In the genomic region with DNA sequence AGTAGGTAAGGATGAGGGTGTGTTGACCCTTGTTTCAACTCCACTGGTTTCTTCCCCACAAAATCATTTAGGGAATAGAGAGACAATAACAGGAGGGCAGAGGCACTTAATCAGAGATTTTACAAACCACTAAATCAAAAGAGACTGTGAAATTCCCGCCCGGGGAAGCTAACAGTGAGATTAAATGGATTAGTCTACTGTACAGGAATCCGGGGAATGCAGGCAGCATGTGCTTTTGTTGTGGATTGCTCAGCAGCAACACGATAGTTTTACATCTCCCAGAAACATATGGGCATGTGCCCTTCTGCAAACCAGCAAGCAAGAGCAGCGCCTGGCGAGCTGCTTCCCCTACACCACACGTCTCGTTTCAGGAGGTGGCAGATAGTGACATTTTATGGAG, we compare ENCODE assay signal across 9 cellular contexts.
DNase-seq lines count a peak whose midpoint lies in the region; ATAC-seq and TF ChIP-seq lines count a peak whose summit lies in the region.
"Had no signal": no experiment of that assay in that cellular context is flagged by ENCODE, and none has a peak within 500 bp of the region (broad histone marks: within the 10 kb centered on the region; RNA-seq: fewer than 3 reads in every experiment).

No MANE protein-coding gene starts in this region.

- BruUV-seq in IMR-90 (replicated peaks; lab: Mats Ljungman, UMichigan): no TSS peak

- peak; percentile 15 for DNase-seq in Ammon's horn (ENCODE audit: low spot score)
- peak; percentile 87 for DNase-seq in IMR-90
- DNase-seq in kidney tubule cell (ENCODE audit: low spot score): peak; percentile 79
- no peak for DNase-seq in testis
- DNase-seq in NCI-H2196 (lab: John Stamatoyannopoulos, UW; ENCODE audit: unreplicated experiment): no peak
- no peak for DNase-seq in activated CD8-positive, alpha-beta T cell treated with anti-CD3 and anti-CD28 coated beads for 36 hours
- no peak for DNase-seq in DMS153 (lab: John Stamatoyannopoulos, UW)
- DNase-seq: CD8-positive, alpha-beta memory T cell had no signal

- H3K4me2 ChIP-seq in IMR-90 (ENCODE audit: low read depth, low read length): peak overlapping the region; percentile 15

- TF ChIP-seq POLR2A in IMR-90 (IDR thresholded peaks at IDR 0.05; ENCODE audit: low read depth, low read length) (no peak), testis (IDR thresholded peaks at IDR 0.05) (no peak)

- ATAC-seq in IMR-90 (ENCODE audit: low read depth): peak; percentile 99
- ATAC-seq in activated CD8-positive, alpha-beta T cell treated with anti-CD3 and anti-CD28 coated beads for 36 hours: no peak

- in situ Hi-C loops in IMR-90 (cut with MboI; ENCODE audit: low sequenced_read_pairs): no loop called here

- no peak overlapping the region for H2BK5ac ChIP-seq in IMR-90 (ENCODE audit: low read depth, low read length, poor library complexity, severe bottlenecking)

- no peak overlapping the region for H2BK120ac ChIP-seq in IMR-90 (ENCODE audit: low read depth, low read length)

- no peak overlapping the region for H2AK5ac ChIP-seq in IMR-90 (ENCODE audit: low read depth, low read length)

- no peaks in the 10 kb centered on the region; the same call in 1 of the 2 replicates for H4K20me1 ChIP-seq in IMR-90 (ENCODE audit: insufficient read depth, low read length)

- no peak overlapping the region for H3K9ac ChIP-seq in IMR-90 (ENCODE audit: low read depth, low read length)

- CTCF ChIA-PET in IMR-90 (lab: Yijun Ruan, JAX): no interaction called here
- CTCF ChIA-PET in activated CD8-positive, alpha-beta T cell treated with anti-CD3 and anti-CD28 coated beads for 36 hours (lab: Charles Lee): no interaction called here

- POLR2A ChIA-PET in IMR-90 (lab: Charles Lee; ENCODE audit: unreplicated experiment): no interaction called here
- POLR2A ChIA-PET in activated CD8-positive, alpha-beta T cell treated with anti-CD3 and anti-CD28 coated beads for 36 hours (lab: Charles Lee): no interaction called here

- no peak overlapping the region for H2BK15ac ChIP-seq in IMR-90 (ENCODE audit: low read depth, low read length)

- H4K91ac ChIP-seq in IMR-90 (ENCODE audit: insufficient read depth, low read depth, low read length): no peak overlapping the region

- H3K56ac ChIP-seq in IMR-90 (ENCODE audit: extremely low read depth, insufficient read depth, low read length): no peak overlapping the region

- H3K27ac Mint-ChIP-seq in brain: peak overlapping the region; percentile 51 to 94 (median 78)
- H3K27ac Mint-ChIP-seq in activated CD8-positive, alpha-beta T cell treated with anti-CD3 and anti-CD28 coated beads for 36 hours: no peak overlapping the region
- H3K27ac Mint-ChIP-seq: CD8-positive, alpha-beta memory T cell had no signal

- no peak overlapping the region for H2AK9ac ChIP-seq in IMR-90 (replicated peaks; ENCODE audit: low read depth, low read length, poor library complexity)

- peak overlapping the region in 4 of 5 experiments; percentile 24 to 72 (median 56) for H3K4me3 Mint-ChIP-seq in brain
- H3K4me3 Mint-ChIP-seq in activated CD8-positive, alpha-beta T cell treated with anti-CD3 and anti-CD28 coated beads for 36 hours: no peak overlapping the region

- no peak overlapping the region for H3K23ac ChIP-seq in IMR-90 (ENCODE audit: low read depth, low read length)

- H3K4me1 ChIP-seq in IMR-90 (ENCODE audit: control insufficient read depth, insufficient read depth, low read length) (peaks cover 4% of the 10 kb centered on the region), testis (no peaks in the 10 kb centered on the region)

- no peak overlapping the region for H4K8ac ChIP-seq in IMR-90 (ENCODE audit: low read depth in 2 of 2, low read length in 2 of 2)

- peaks cover 12% of the 10 kb centered on the region for H3K27me3 Mint-ChIP-seq in brain
- H3K27me3 Mint-ChIP-seq in activated CD8-positive, alpha-beta T cell treated with anti-CD3 and anti-CD28 coated beads for 36 hours: no peaks in the 10 kb centered on the region

- no peak overlapping the region for H3K4ac ChIP-seq in IMR-90 (ENCODE audit: low read depth, low read length)

- H3K9me1 ChIP-seq in IMR-90 (ENCODE audit: insufficient read depth, low read length): no peaks in the 10 kb centered on the region

- H2AFZ ChIP-seq in IMR-90 (replicated peaks; ENCODE audit: low read length, poor library complexity): no peak overlapping the region

- intact Hi-C loops in IMR-90 (cut with micrococcal nuclease) (no loop called here), testis (cut with DNase I; ENCODE audit: low total_unique reads) (no loop called here)
- intact Hi-C loops in activated CD8-positive, alpha-beta T cell treated with anti-CD3 and anti-CD28 coated beads for 36 hours (cut with micrococcal nuclease): no loop called here

- H3K27me3 ChIP-seq in IMR-90 (ENCODE audit: control insufficient read depth, insufficient read depth, low read length): no peaks in the 10 kb centered on the region
- no peaks in the 10 kb centered on the region for H3K27me3 ChIP-seq in testis

- no peak overlapping the region for H2BK20ac ChIP-seq in IMR-90 (ENCODE audit: low read depth, low read length)

- H3K27ac ChIP-seq in IMR-90 (ENCODE audit: insufficient read depth, low read length): no peak overlapping the region
- no peak overlapping the region for H3K27ac ChIP-seq in testis

- dilution Hi-C loops in IMR-90 (cut with HindIII; ENCODE audit: low sequenced_read_pairs, unreplicated experiment): no loop called here

- no CpG with 5 or more reads among the region's 8 CpGs for WGBS in IMR-90 (ENCODE audit: extremely low coverage in 2 of 2, insufficient read length in 1 of 2), 2 experiments
- 65 to 68% methylated on average over 8 of the region's 8 CpGs for WGBS in testis, 2 donors

- peaks cover 10 to 23% (median 20%) of the 10 kb centered on the region in 5 experiments for H3K9me3 Mint-ChIP-seq in brain
- H3K9me3 Mint-ChIP-seq in activated CD8-positive, alpha-beta T cell treated with anti-CD3 and anti-CD28 coated beads for 36 hours: peaks cover 3% of the 10 kb centered on the region

- no peaks in the 10 kb centered on the region for H3K9me3 ChIP-seq in IMR-90 (ENCODE audit: control insufficient read depth, insufficient read depth, low read length)
- no peaks in the 10 kb centered on the region for H3K9me3 ChIP-seq in testis

- no peak overlapping the region for H3K4me3 ChIP-seq in IMR-90 (ENCODE audit: insufficient read depth, low read depth, low read length)
- no peak overlapping the region for H3K4me3 ChIP-seq in testis

- peaks cover 38% of the 10 kb centered on the region for H3K4me1 Mint-ChIP-seq in brain
- H3K4me1 Mint-ChIP-seq in activated CD8-positive, alpha-beta T cell treated with anti-CD3 and anti-CD28 coated beads for 36 hours (ENCODE audit: low read depth): no peaks in the 10 kb centered on the region
- H3K4me1 Mint-ChIP-seq: CD8-positive, alpha-beta memory T cell had no signal

- no peak for TF ChIP-seq RAD21 in IMR-90 (IDR thresholded peaks at IDR 0.05; ENCODE audit: low read length)

- no peaks in the 10 kb centered on the region for H3K79me1 ChIP-seq in IMR-90 (ENCODE audit: low read depth in 1 of 2, low read length in 2 of 2)

- no peak overlapping the region for H3K14ac ChIP-seq in IMR-90 (replicated peaks; ENCODE audit: low read depth, low read length)

- no peak overlapping the region for H4K5ac ChIP-seq in IMR-90 (ENCODE audit: low read depth, low read length)

- no peaks in the 10 kb centered on the region for H3K36me3 ChIP-seq in IMR-90 (ENCODE audit: control insufficient read depth, insufficient read depth, low read length)
- H3K36me3 ChIP-seq in testis (ENCODE audit: low read depth, missing control alignments): no peaks in the 10 kb centered on the region

- no peak overlapping the region for H3K18ac ChIP-seq in IMR-90 (ENCODE audit: low read depth, low read length)

- no peak for TF ChIP-seq CTCF in IMR-90 (conservative IDR thresholded peaks at IDR 0.05; ENCODE audit: low read depth, low read length)
- no peak for TF ChIP-seq CTCF in brain (conservative IDR thresholded peaks at IDR 0.05)
- TF ChIP-seq CTCF in testis (IDR thresholded peaks at IDR 0.05): no peak
- TF ChIP-seq CTCF in activated CD8-positive, alpha-beta T cell treated with anti-CD3 and anti-CD28 coated beads for 36 hours (IDR thresholded peaks at IDR 0.05): no peak

- peaks cover 6% of the 10 kb centered on the region for H3K36me3 Mint-ChIP-seq in brain
- H3K36me3 Mint-ChIP-seq in activated CD8-positive, alpha-beta T cell treated with anti-CD3 and anti-CD28 coated beads for 36 hours (ENCODE audit: low read depth): no peaks in the 10 kb centered on the region

TF ChIP-seq in IMR-90, 13 proteins besides CTCF, POLR2A, EP300 and RAD21:
- TF ChIP-seq CEBPB (IDR thresholded peaks at IDR 0.05; ENCODE audit: low read depth, low read length) (peak; percentile 17; the same call in 1 of the 2 replicates), MXI1 (IDR thresholded peaks at IDR 0.05; ENCODE audit: borderline replicate concordance, low read depth, low read length) (peak; percentile 85; the same call in 1 of the 2 replicates), NFE2L2 (IDR thresholded peaks at IDR 0.05; ENCODE audit: low read depth, low read length) (no peak), BHLHE40 (IDR thresholded peaks at IDR 0.05; ENCODE audit: low read depth, low read length) (peak; percentile 83), FOS (IDR thresholded peaks at IDR 0.05; ENCODE audit: low read depth, low read length) (no peak)
- TF ChIP-seq, protein P1, sequence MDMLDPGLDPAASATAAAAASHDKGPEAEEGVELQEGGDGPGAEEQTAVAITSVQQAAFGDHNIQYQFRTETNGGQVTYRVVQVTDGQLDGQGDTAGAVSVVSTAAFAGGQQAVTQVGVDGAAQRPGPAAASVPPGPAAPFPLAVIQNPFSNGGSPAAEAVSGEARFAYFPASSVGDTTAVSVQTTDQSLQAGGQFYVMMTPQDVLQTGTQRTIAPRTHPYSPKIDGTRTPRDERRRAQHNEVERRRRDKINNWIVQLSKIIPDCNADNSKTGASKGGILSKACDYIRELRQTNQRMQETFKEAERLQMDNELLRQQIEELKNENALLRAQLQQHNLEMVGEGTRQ (IDR thresholded peaks at IDR 0.05; ENCODE audit: low read depth, low read length): peak; percentile 57; the same call in 1 of the 2 replicates

Comparison
In these comparisons a context has a peak if more than half of its experiments do, and no peak if none do; other contexts are left out.
1. DNase-seq: peak in Ammon's horn (single experiment), IMR-90 (single experiment) and kidney tubule cell (single experiment); none in testis (single experiment), NCI-H2196 (single experiment), activated CD8-positive, alpha-beta T cell treated with anti-CD3 and anti-CD28 coated beads for 36 hours (single experiment) and DMS153 (single experiment).